1 cellular context compared by ENCODE assay signal in the genomic region with DNA sequence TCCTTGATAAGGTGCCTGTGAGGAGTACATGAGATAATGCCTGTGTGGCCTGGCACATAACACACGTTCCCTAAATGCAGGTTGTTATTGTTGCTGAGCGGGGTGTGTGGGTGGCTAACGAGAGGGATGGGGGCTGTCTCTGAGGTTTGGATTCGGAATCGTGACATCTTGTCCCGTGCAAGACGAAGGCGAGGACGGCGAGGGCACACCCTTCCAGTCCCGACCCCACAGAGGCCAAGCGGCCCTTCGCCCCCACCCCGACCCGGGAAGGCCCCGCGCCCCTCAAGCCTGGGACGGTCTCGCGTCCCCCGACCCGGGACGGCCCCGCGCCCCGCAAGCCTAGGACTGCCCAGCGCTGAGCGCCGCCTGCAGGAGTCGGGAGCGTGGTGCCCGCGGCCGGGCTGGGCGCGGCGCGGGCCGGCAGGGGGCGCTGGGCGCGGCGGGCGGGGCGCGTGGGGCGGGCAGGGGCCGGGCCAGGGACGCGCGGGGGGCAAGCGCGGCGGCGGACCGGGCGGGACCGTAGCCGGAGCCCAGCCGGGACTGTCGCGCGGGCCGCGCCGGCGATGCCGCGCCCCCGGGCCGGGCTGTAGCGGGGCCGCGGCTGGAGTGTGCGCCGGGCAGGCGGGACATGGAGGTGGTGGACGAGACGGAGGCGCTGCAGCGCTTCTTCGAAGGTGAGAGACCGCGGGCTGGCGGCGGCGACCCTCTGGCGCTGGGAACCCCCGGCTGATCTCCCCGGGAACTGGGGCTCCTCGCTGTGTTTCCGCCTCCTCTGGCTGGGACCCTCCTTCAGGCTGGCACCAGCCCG.
A peak's percentile ranks its signal among the peaks of the same experiment; 100 is the strongest.
TF ChIP-seq lines count a peak whose summit lies in the region.

A gene (plus strand): TSS at position 520 of the 808 bp plus-strand sequence. CDS start 109 bp downstream, at position 629.

TF ChIP-seq in HepG2, 621 proteins besides CTCF, POLR2A, EP300 and RAD21 (continued from another document and continues in another):
- TF ChIP-seq, protein P1, sequence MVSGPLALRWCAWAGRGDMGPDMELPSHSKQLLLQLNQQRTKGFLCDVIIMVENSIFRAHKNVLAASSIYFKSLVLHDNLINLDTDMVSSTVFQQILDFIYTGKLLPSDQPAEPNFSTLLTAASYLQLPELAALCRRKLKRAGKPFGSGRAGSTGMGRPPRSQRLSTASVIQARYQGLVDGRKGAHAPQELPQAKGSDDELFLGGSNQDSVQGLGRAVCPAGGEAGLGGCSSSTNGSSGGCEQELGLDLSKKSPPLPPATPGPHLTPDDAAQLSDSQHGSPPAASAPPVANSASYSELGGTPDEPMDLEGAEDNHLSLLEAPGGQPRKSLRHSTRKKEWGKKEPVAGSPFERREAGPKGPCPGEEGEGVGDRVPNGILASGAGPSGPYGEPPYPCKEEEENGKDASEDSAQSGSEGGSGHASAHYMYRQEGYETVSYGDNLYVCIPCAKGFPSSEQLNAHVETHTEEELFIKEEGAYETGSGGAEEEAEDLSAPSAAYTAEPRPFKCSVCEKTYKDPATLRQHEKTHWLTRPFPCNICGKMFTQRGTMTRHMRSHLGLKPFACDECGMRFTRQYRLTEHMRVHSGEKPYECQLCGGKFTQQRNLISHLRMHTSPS (CRISPR knock-in tag; IDR thresholded peaks at IDR 0.05; ENCODE audit: low read depth): no peak
- TF ChIP-seq, protein P2, sequence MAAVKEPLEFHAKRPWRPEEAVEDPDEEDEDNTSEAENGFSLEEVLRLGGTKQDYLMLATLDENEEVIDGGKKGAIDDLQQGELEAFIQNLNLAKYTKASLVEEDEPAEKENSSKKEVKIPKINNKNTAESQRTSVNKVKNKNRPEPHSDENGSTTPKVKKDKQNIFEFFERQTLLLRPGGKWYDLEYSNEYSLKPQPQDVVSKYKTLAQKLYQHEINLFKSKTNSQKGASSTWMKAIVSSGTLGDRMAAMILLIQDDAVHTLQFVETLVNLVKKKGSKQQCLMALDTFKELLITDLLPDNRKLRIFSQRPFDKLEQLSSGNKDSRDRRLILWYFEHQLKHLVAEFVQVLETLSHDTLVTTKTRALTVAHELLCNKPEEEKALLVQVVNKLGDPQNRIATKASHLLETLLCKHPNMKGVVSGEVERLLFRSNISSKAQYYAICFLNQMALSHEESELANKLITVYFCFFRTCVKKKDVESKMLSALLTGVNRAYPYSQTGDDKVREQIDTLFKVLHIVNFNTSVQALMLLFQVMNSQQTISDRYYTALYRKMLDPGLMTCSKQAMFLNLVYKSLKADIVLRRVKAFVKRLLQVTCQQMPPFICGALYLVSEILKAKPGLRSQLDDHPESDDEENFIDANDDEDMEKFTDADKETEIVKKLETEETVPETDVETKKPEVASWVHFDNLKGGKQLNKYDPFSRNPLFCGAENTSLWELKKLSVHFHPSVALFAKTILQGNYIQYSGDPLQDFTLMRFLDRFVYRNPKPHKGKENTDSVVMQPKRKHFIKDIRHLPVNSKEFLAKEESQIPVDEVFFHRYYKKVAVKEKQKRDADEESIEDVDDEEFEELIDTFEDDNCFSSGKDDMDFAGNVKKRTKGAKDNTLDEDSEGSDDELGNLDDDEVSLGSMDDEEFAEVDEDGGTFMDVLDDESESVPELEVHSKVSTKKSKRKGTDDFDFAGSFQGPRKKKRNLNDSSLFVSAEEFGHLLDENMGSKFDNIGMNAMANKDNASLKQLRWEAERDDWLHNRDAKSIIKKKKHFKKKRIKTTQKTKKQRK (IDR thresholded peaks at IDR 0.05; ENCODE audit: low read length): no peak
- TF ChIP-seq, protein P3, sequence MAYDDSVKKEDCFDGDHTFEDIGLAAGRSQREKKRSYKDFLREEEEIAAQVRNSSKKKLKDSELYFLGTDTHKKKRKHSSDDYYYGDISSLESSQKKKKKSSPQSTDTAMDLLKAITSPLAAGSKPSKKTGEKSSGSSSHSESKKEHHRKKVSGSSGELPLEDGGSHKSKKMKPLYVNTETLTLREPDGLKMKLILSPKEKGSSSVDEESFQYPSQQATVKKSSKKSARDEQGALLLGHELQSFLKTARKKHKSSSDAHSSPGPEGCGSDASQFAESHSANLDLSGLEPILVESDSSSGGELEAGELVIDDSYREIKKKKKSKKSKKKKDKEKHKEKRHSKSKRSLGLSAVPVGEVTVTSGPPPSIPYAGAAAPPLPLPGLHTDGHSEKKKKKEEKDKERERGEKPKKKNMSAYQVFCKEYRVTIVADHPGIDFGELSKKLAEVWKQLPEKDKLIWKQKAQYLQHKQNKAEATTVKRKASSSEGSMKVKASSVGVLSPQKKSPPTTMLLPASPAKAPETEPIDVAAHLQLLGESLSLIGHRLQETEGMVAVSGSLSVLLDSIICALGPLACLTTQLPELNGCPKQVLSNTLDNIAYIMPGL (CRISPR knock-in tag; IDR thresholded peaks at IDR 0.05; ENCODE audit: borderline replicate concordance in 1 of 2, low read depth in 1 of 2): peak in 1 of 2 experiments; percentile 72; a peak in 3 of 4 replicates
- TF ChIP-seq ZNF749 (CRISPR knock-in tag; IDR thresholded peaks at IDR 0.05; ENCODE audit: borderline replicate concordance) (no peak), KDM4B (CRISPR knock-in tag; IDR thresholded peaks at IDR 0.05) (no peak), ZNF616 (CRISPR knock-in tag; IDR thresholded peaks at IDR 0.05; ENCODE audit: low read depth) (no peak), ZNF543 (CRISPR knock-in tag; IDR thresholded peaks at IDR 0.05) (no peak), ARID2 (CRISPR knock-in tag; IDR thresholded peaks at IDR 0.05; ENCODE audit: borderline replicate concordance) (no peak), SP4 (CRISPR knock-in tag; IDR thresholded peaks at IDR 0.05) (peak; percentile 49; the same call in 1 of the 2 replicates), MTA3 (CRISPR knock-in tag; IDR thresholded peaks at IDR 0.05) (no peak), TRIM24 (CRISPR knock-in tag; IDR thresholded peaks at IDR 0.05) (no peak), NFIB (CRISPR knock-in tag; IDR thresholded peaks at IDR 0.05; ENCODE audit: borderline replicate concordance) (no peak), AGO1 (IDR thresholded peaks at IDR 0.05; ENCODE audit: low read depth, low read length, poor library complexity, severe bottlenecking) (no peak), HES4 (CRISPR knock-in tag; IDR thresholded peaks at IDR 0.05; ENCODE audit: borderline replicate concordance) (no peak), KLF16 (CRISPR knock-in tag; IDR thresholded peaks at IDR 0.05) (no peak), NFE2L1 (CRISPR knock-in tag; IDR thresholded peaks at IDR 0.05; ENCODE audit: borderline replicate concordance) (no peak), ZNF563 (CRISPR knock-in tag; IDR thresholded peaks at IDR 0.05) (0 out of 2 replicates have a peak, but pooled peaks have one; percentile 34), ZNF205 (CRISPR knock-in tag; IDR thresholded peaks at IDR 0.05) (no peak), JUND (CRISPR knock-in tag; IDR thresholded peaks at IDR 0.05) (no peak), ZFX (CRISPR knock-in tag; IDR thresholded peaks at IDR 0.05; ENCODE audit: low read depth) (peak; percentile 34; the same call in 1 of the 2 replicates), RBFOX2 (IDR thresholded peaks at IDR 0.05; ENCODE audit: low read depth, low read length) (peak; percentile 70; the same call in 1 of the 2 replicates), CBX2 (IDR thresholded peaks at IDR 0.05; ENCODE audit: low read depth, low read length) (no peak), CBX2 (CRISPR knock-in tag; IDR thresholded peaks at IDR 0.05; ENCODE audit: low read depth) (no peak), POLR2G (IDR thresholded peaks at IDR 0.05; ENCODE audit: low read depth, low read length) (peak; percentile 30; the same call in 1 of the 2 replicates), FOXP1 (IDR thresholded peaks at IDR 0.05) (no peak), FOXP1 (CRISPR knock-in tag; IDR thresholded peaks at IDR 0.05) (no peak), FLYWCH1 (CRISPR knock-in tag; IDR thresholded peaks at IDR 0.05) (no peak), ZNF292 (CRISPR knock-in tag; IDR thresholded peaks at IDR 0.05; ENCODE audit: borderline replicate concordance, low read depth) (no peak), ARNTL (CRISPR knock-in tag; IDR thresholded peaks at IDR 0.05) (no peak)
- TF ChIP-seq, protein P4, sequence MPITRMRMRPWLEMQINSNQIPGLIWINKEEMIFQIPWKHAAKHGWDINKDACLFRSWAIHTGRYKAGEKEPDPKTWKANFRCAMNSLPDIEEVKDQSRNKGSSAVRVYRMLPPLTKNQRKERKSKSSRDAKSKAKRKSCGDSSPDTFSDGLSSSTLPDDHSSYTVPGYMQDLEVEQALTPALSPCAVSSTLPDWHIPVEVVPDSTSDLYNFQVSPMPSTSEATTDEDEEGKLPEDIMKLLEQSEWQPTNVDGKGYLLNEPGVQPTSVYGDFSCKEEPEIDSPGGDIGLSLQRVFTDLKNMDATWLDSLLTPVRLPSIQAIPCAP (CRISPR knock-in tag; IDR thresholded peaks at IDR 0.05; ENCODE audit: low read depth): no peak
- TF ChIP-seq, protein P5, sequence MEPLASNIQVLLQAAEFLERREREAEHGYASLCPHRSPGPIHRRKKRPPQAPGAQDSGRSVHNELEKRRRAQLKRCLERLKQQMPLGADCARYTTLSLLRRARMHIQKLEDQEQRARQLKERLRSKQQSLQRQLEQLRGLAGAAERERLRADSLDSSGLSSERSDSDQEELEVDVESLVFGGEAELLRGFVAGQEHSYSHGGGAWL (CRISPR knock-in tag; IDR thresholded peaks at IDR 0.05): no peak
- TF ChIP-seq, protein P6, sequence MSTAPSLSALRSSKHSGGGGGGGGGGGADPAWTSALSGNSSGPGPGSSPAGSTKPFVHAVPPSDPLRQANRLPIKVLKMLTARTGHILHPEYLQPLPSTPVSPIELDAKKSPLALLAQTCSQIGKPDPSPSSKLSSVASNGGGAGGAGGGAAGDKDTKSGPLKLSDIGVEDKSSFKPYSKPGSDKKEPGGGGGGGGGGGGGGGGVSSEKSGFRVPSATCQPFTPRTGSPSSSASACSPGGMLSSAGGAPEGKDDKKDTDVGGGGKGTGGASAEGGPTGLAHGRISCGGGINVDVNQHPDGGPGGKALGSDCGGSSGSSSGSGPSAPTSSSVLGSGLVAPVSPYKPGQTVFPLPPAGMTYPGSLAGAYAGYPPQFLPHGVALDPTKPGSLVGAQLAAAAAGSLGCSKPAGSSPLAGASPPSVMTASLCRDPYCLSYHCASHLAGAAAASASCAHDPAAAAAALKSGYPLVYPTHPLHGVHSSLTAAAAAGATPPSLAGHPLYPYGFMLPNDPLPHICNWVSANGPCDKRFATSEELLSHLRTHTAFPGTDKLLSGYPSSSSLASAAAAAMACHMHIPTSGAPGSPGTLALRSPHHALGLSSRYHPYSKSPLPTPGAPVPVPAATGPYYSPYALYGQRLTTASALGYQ (CRISPR knock-in tag; IDR thresholded peaks at IDR 0.05): no peak
- TF ChIP-seq, protein P7, sequence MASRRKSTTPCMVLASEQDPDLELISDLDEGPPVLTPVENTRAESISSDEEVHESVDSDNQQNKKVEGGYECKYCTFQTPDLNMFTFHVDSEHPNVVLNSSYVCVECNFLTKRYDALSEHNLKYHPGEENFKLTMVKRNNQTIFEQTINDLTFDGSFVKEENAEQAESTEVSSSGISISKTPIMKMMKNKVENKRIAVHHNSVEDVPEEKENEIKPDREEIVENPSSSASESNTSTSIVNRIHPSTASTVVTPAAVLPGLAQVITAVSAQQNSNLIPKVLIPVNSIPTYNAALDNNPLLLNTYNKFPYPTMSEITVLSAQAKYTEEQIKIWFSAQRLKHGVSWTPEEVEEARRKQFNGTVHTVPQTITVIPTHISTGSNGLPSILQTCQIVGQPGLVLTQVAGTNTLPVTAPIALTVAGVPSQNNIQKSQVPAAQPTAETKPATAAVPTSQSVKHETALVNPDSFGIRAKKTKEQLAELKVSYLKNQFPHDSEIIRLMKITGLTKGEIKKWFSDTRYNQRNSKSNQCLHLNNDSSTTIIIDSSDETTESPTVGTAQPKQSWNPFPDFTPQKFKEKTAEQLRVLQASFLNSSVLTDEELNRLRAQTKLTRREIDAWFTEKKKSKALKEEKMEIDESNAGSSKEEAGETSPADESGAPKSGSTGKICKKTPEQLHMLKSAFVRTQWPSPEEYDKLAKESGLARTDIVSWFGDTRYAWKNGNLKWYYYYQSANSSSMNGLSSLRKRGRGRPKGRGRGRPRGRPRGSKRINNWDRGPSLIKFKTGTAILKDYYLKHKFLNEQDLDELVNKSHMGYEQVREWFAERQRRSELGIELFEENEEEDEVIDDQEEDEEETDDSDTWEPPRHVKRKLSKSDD (CRISPR knock-in tag; IDR thresholded peaks at IDR 0.05; ENCODE audit: low read depth): peak; percentile 46; the same call in 1 of the 2 replicates
- TF ChIP-seq, protein P8, sequence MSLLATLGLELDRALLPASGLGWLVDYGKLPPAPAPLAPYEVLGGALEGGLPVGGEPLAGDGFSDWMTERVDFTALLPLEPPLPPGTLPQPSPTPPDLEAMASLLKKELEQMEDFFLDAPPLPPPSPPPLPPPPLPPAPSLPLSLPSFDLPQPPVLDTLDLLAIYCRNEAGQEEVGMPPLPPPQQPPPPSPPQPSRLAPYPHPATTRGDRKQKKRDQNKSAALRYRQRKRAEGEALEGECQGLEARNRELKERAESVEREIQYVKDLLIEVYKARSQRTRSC (CRISPR knock-in tag; IDR thresholded peaks at IDR 0.05; ENCODE audit: low read depth): no peak
- TF ChIP-seq, protein P9, sequence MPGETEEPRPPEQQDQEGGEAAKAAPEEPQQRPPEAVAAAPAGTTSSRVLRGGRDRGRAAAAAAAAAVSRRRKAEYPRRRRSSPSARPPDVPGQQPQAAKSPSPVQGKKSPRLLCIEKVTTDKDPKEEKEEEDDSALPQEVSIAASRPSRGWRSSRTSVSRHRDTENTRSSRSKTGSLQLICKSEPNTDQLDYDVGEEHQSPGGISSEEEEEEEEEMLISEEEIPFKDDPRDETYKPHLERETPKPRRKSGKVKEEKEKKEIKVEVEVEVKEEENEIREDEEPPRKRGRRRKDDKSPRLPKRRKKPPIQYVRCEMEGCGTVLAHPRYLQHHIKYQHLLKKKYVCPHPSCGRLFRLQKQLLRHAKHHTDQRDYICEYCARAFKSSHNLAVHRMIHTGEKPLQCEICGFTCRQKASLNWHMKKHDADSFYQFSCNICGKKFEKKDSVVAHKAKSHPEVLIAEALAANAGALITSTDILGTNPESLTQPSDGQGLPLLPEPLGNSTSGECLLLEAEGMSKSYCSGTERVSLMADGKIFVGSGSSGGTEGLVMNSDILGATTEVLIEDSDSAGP (CRISPR knock-in tag; IDR thresholded peaks at IDR 0.05; ENCODE audit: borderline replicate concordance): no peak; the same call in 1 of the 2 replicates
- TF ChIP-seq, protein P10, sequence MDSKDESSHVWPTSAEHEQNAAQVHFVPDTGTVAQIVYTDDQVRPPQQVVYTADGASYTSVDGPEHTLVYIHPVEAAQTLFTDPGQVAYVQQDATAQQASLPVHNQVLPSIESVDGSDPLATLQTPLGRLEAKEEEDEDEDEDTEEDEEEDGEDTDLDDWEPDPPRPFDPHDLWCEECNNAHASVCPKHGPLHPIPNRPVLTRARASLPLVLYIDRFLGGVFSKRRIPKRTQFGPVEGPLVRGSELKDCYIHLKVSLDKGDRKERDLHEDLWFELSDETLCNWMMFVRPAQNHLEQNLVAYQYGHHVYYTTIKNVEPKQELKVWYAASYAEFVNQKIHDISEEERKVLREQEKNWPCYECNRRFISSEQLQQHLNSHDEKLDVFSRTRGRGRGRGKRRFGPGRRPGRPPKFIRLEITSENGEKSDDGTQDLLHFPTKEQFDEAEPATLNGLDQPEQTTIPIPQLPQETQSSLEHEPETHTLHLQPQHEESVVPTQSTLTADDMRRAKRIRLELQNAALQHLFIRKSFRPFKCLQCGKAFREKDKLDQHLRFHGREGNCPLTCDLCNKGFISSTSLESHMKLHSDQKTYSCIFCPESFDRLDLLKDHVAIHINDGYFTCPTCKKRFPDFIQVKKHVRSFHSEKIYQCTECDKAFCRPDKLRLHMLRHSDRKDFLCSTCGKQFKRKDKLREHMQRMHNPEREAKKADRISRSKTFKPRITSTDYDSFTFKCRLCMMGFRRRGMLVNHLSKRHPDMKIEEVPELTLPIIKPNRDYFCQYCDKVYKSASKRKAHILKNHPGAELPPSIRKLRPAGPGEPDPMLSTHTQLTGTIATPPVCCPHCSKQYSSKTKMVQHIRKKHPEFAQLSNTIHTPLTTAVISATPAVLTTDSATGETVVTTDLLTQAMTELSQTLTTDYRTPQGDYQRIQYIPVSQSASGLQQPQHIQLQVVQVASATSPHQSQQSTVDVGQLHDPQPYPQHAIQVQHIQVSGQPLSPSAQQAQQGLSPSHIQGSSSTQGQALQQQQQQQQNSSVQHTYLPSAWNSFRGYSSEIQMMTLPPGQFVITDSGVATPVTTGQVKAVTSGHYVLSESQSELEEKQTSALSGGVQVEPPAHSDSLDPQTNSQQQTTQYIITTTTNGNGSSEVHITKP (CRISPR knock-in tag; IDR thresholded peaks at IDR 0.05; ENCODE audit: low read depth): no peak
